9 cellular contexts compared by ENCODE assay signal in genomic region chr20:49769125-49769581, GRCh38. TPM values are rescaled to one million over a fixed set of nuclear protein-coding genes. Genes with fewer than 3 reads are reported as not detected.
DNase-seq lines count a peak whose midpoint lies in the region; ATAC-seq and TF ChIP-seq lines count a peak whose summit lies in the region.
"Had no signal": no experiment of that assay in that cellular context is flagged by ENCODE, and none has a peak within 500 bp of the region (broad histone marks: within the 10 kb centered on the region; RNA-seq: fewer than 3 reads in every experiment).

No MANE protein-coding gene starts in this region.

- H3K27ac ChIP-seq in iPS-20b (ENCODE audit: low read length), result peak overlapping the region; percentile 96
- no peak overlapping the region for H3K27ac ChIP-seq in tibial artery

- peaks cover 28% of the 10 kb centered on the region for H3K4me1 ChIP-seq in iPS-20b (ENCODE audit: insufficient read depth, low read length)
- H3K4me1 ChIP-seq in tibial artery, result peaks cover 0 to 22% (median 0%) of the 10 kb centered on the region in 4 donors

- peak overlapping the region; percentile 53 for H3K27ac Mint-ChIP-seq in T-helper 2 cell treated with Interferon-gamma antibody and Interleukin-4, amounts not matched to agents 5 μg/mL and 100 μg/mL, for 36 hours
- H3K27ac Mint-ChIP-seq in activated T-helper 17 cell treated with anti-CD3 and anti-CD28 coated beads, Interleukin-2, amount 50 U/mL, for 72 hours, result no peak overlapping the region
- peak overlapping the region; percentile 0 for H3K27ac Mint-ChIP-seq in stimulated activated effector memory CD8-positive, alpha-beta T cell treated with anti-CD3 and anti-CD28 coated beads, Interleukin-12 subunit alpha, Interleukin-12 subunit beta, amount 100 ng/mL, for 72 hours

- peaks cover 15% of the 10 kb centered on the region for H3K27me3 Mint-ChIP-seq in T-helper 2 cell treated with Interferon-gamma antibody and Interleukin-4, amounts not matched to agents 5 μg/mL and 100 μg/mL, for 36 hours (ENCODE audit: low read depth)
- peaks cover 37% of the 10 kb centered on the region for H3K27me3 Mint-ChIP-seq in activated T-helper 17 cell treated with anti-CD3 and anti-CD28 coated beads, Interleukin-2, amount 50 U/mL, for 72 hours

- H3K9me3 ChIP-seq in iPS-20b (ENCODE audit: insufficient read depth, low read depth, low read length) (no peaks in the 10 kb centered on the region), tibial artery (no peaks in the 10 kb centered on the region)

- no peaks in the 10 kb centered on the region for H3K9me3 Mint-ChIP-seq in T-helper 2 cell treated with Interferon-gamma antibody and Interleukin-4, amounts not matched to agents 5 μg/mL and 100 μg/mL, for 36 hours
- no peaks in the 10 kb centered on the region for H3K9me3 Mint-ChIP-seq in activated T-helper 17 cell treated with anti-CD3 and anti-CD28 coated beads, Interleukin-2, amount 50 U/mL, for 72 hours
- no peaks in the 10 kb centered on the region for H3K9me3 Mint-ChIP-seq in stimulated activated effector memory CD8-positive, alpha-beta T cell treated with anti-CD3 and anti-CD28 coated beads, Interleukin-12 subunit alpha, Interleukin-12 subunit beta, amount 100 ng/mL, for 72 hours
- H3K9me3 Mint-ChIP-seq: activated T-cell treated with anti-CD3 and anti-CD28 coated beads, Interleukin-2, amount 50 U/mL, for 4 hours had no signal

- H3K36me3 ChIP-seq in iPS-20b (ENCODE audit: insufficient read depth, low read depth, low read length), result no peaks in the 10 kb centered on the region
- no peaks in the 10 kb centered on the region for H3K36me3 ChIP-seq in tibial artery

- peak overlapping the region; percentile 62 for H3K4me3 Mint-ChIP-seq in T-helper 2 cell treated with Interferon-gamma antibody and Interleukin-4, amounts not matched to agents 5 μg/mL and 100 μg/mL, for 36 hours
- peak overlapping the region; percentile 42 for H3K4me3 Mint-ChIP-seq in activated T-helper 17 cell treated with anti-CD3 and anti-CD28 coated beads, Interleukin-2, amount 50 U/mL, for 72 hours
- no peak overlapping the region for H3K4me3 Mint-ChIP-seq in stimulated activated effector memory CD8-positive, alpha-beta T cell treated with anti-CD3 and anti-CD28 coated beads, Interleukin-12 subunit alpha, Interleukin-12 subunit beta, amount 100 ng/mL, for 72 hours
- H3K4me3 Mint-ChIP-seq: activated T-cell treated with anti-CD3 and anti-CD28 coated beads, Interleukin-2, amount 50 U/mL, for 4 hours had no signal

- H3K9ac ChIP-seq in iPS-20b (ENCODE audit: low read depth, low read length), result peak overlapping the region; percentile 70; the same call in 1 of the 2 replicates

- intact Hi-C loops in tibial artery (cut with DNase I; ENCODE audit: low total_unique reads), result no loop called here

- TF ChIP-seq CTCF in tibial artery (IDR thresholded peaks at IDR 0.05), result no peak

- H3K4me1 Mint-ChIP-seq in T-helper 2 cell treated with Interferon-gamma antibody and Interleukin-4, amounts not matched to agents 5 μg/mL and 100 μg/mL, for 36 hours (ENCODE audit: low read depth), result peaks cover 42% of the 10 kb centered on the region
- H3K4me1 Mint-ChIP-seq in activated T-helper 17 cell treated with anti-CD3 and anti-CD28 coated beads, Interleukin-2, amount 50 U/mL, for 72 hours, result peaks cover 9% of the 10 kb centered on the region
- peaks cover 18% of the 10 kb centered on the region for H3K4me1 Mint-ChIP-seq in stimulated activated effector memory CD8-positive, alpha-beta T cell treated with anti-CD3 and anti-CD28 coated beads, Interleukin-12 subunit alpha, Interleukin-12 subunit beta, amount 100 ng/mL, for 72 hours

- H3K27me3 ChIP-seq in iPS-20b (ENCODE audit: insufficient read depth, low read length) (no peaks in the 10 kb centered on the region), tibial artery (no peaks in the 10 kb centered on the region)

- ATAC-seq in activated T-helper 17 cell treated with anti-CD3 and anti-CD28 coated beads, Interleukin-2, amount 50 U/mL, for 72 hours (replicated peaks), result no peak
- ATAC-seq in stimulated activated effector memory CD8-positive, alpha-beta T cell treated with anti-CD3 and anti-CD28 coated beads, Interleukin-12 subunit alpha, Interleukin-12 subunit beta, amount 100 ng/mL, for 72 hours, result no peak

- no peak for DNase-seq in T-helper 2 cell treated with Interferon-gamma antibody and Interleukin-4, amounts not matched to agents 5 μg/mL and 100 μg/mL, for 36 hours (ENCODE audit: low spot score)
- DNase-seq in T-helper 2 cell, result no peak
- DNase-seq in stimulated activated effector memory CD8-positive, alpha-beta T cell treated with anti-CD3 and anti-CD28 coated beads, Interleukin-12 subunit alpha, Interleukin-12 subunit beta, amount 100 ng/mL, for 72 hours (ENCODE audit: low spot score in 2 of 2), result no peak
- DNase-seq in ecto neural progenitor cell (ENCODE audit: low spot score), result no peak
- no peak for DNase-seq in activated CD4-positive, CD25-positive, alpha-beta regulatory T cell treated with anti-CD3 and anti-CD28 coated beads, Interleukin-2, amount 50 U/mL, for 72 hours
- no peak for DNase-seq in tibial artery
- DNase-seq: activated T-cell treated with anti-CD3 and anti-CD28 coated beads, Interleukin-2, amount 50 U/mL, for 4 hours had no signal

- H3K4me3 ChIP-seq in iPS-20b (ENCODE audit: low read length) (no peak overlapping the region), tibial artery (no peak overlapping the region)

- peaks cover 5% of the 10 kb centered on the region for H3K36me3 Mint-ChIP-seq in T-helper 2 cell treated with Interferon-gamma antibody and Interleukin-4, amounts not matched to agents 5 μg/mL and 100 μg/mL, for 36 hours (ENCODE audit: low read depth)
- H3K36me3 Mint-ChIP-seq in activated T-helper 17 cell treated with anti-CD3 and anti-CD28 coated beads, Interleukin-2, amount 50 U/mL, for 72 hours (ENCODE audit: low read depth), result no peaks in the 10 kb centered on the region
- H3K36me3 Mint-ChIP-seq in stimulated activated effector memory CD8-positive, alpha-beta T cell treated with anti-CD3 and anti-CD28 coated beads, Interleukin-12 subunit alpha, Interleukin-12 subunit beta, amount 100 ng/mL, for 72 hours, result no peaks in the 10 kb centered on the region

RNA-seq across cellular contexts. Expression of gene SLC9A8, which starts 43.5 kb away (rescaled TPM):
- total RNA-seq in activated T-helper 17 cell treated with anti-CD3 and anti-CD28 coated beads, Interleukin-2, amount 50 U/mL, for 72 hours, result 10 to 100 TPM; 17.7 to 18.3 TPM

RNA-seq across cellular contexts. Expression of gene B4GALT5, which starts 55.5 kb away (rescaled TPM):
- total RNA-seq in activated T-helper 17 cell treated with anti-CD3 and anti-CD28 coated beads, Interleukin-2, amount 50 U/mL, for 72 hours, result 10 to 100 TPM; 19.5 to 25.8 TPM
